In genomic region chr15:69452702-69453513, GRCh38 we compare ENCODE assay signal across 8 cellular contexts. TPM values are rescaled to one million over a fixed set of nuclear protein-coding genes. Genes with fewer than 3 reads are reported as not detected.
DNase-seq lines count a peak whose midpoint lies in the region; ATAC-seq and TF ChIP-seq lines count a peak whose summit lies in the region.

RPLP1 (plus strand) TSS chr15:69452818; CDS start chr15:69452949, 131 bp downstream.

- H3K79me2 ChIP-seq in GM23338 (replicated peaks; ENCODE audit: insufficient read depth) = peaks cover 39% of the 10 kb centered on the region

- H3K27me3 ChIP-seq in GM23338 (ENCODE audit: insufficient read depth) = no peaks in the 10 kb centered on the region

- peaks cover 16% of the 10 kb centered on the region for H3K4me1 ChIP-seq in GM23338 (ENCODE audit: insufficient read depth)

- H4K20me1 ChIP-seq in GM23338 (replicated peaks; ENCODE audit: insufficient read depth) = peaks cover 46% of the 10 kb centered on the region

- H3K4me2 ChIP-seq in GM23338 = peak within 1 kb of the TSS; percentile 90

- H3F3A ChIP-seq in GM23338 (replicated peaks; ENCODE audit: low read depth) = peaks cover 45% of the 10 kb centered on the region

- H3K36me3 ChIP-seq in GM23338 (ENCODE audit: insufficient read depth) = peaks cover 46% of the 10 kb centered on the region

- H3K27me3 Mint-ChIP-seq in GM23338 (ENCODE audit: insufficient read depth, low read depth, poor library complexity) = peaks cover 2% of the 10 kb centered on the region
- H3K27me3 Mint-ChIP-seq in nephron progenitor cell (ENCODE audit: low read depth, poor library complexity) = no peaks in the 10 kb centered on the region
- H3K27me3 Mint-ChIP-seq in stimulated activated naive CD8-positive, alpha-beta T cell treated with anti-CD3 and anti-CD28 coated beads, Interleukin-15, amount 100 ng/mL, for 72 hours = no peaks in the 10 kb centered on the region

- TF ChIP-seq POLR2A in Raji (IDR thresholded peaks at IDR 0.05; ENCODE audit: insufficient read depth, low read depth, low read length) = peak; percentile 99

- TF ChIP-seq CTCF in GM23338 (conservative IDR thresholded peaks at IDR 0.05; ENCODE audit: low read depth in 2 of 2) (no peak), LNCaP clone FGC (IDR thresholded peaks at IDR 0.05; ENCODE audit: control insufficient read depth, extremely low read depth, insufficient read depth) (no peak), fibroblast of the aortic adventitia (IDR thresholded peaks at IDR 0.05; ENCODE audit: insufficient read depth, low read length) (no peak), nephron progenitor cell (IDR thresholded peaks at IDR 0.05) (no peak)

- H3K4me1 Mint-ChIP-seq in GM23338 (peaks cover 15% of the 10 kb centered on the region; the same call in 2 of the 3 replicates), nephron progenitor cell (peaks cover 48% of the 10 kb centered on the region)
- H3K4me1 Mint-ChIP-seq in stimulated activated naive CD8-positive, alpha-beta T cell treated with anti-CD3 and anti-CD28 coated beads, Interleukin-15, amount 100 ng/mL, for 72 hours = peaks cover 37% of the 10 kb centered on the region

- peak within 1 kb of the TSS; percentile 100 for H3K4me3 Mint-ChIP-seq in GM23338
- peak within 1 kb of the TSS; percentile 95 for H3K4me3 Mint-ChIP-seq in nephron progenitor cell
- H3K4me3 Mint-ChIP-seq in stimulated activated naive CD8-positive, alpha-beta T cell treated with anti-CD3 and anti-CD28 coated beads, Interleukin-15, amount 100 ng/mL, for 72 hours = peak within 1 kb of the TSS; percentile 92 to 96

- H3K36me3 Mint-ChIP-seq in GM23338 (ENCODE audit: low read depth) (peaks cover 65% of the 10 kb centered on the region), nephron progenitor cell (ENCODE audit: low read depth) (peaks cover 41% of the 10 kb centered on the region)

- H3K27ac Mint-ChIP-seq in GM23338 (peak within 1 kb of the TSS; percentile 97), nephron progenitor cell (peak within 1 kb of the TSS; percentile 100)
- H3K27ac Mint-ChIP-seq in stimulated activated naive CD8-positive, alpha-beta T cell treated with anti-CD3 and anti-CD28 coated beads, Interleukin-15, amount 100 ng/mL, for 72 hours = peak within 1 kb of the TSS; percentile 96 to 99

- DNase-seq in EL (peak; percentile 94), GM23338 (ENCODE audit: low spot score) (peak; percentile 97), LNCaP clone FGC (ENCODE audit: low read depth) (peak; percentile 86), fibroblast of the aortic adventitia (ENCODE audit: low read depth) (peak; percentile 96), nephron progenitor cell (peak; percentile 94)
- peak; percentile 98 for DNase-seq in activated effector memory CD4-positive, alpha-beta T cell treated with anti-CD3 and anti-CD28 coated beads, Interleukin-2, amount 50 U/mL, for 16 hours
- DNase-seq in stimulated activated naive CD8-positive, alpha-beta T cell treated with anti-CD3 and anti-CD28 coated beads, Interleukin-15, amount 100 ng/mL, for 72 hours = peak; percentile 96

- H3K4me3 ChIP-seq in GM23338 (peak within 1 kb of the TSS; percentile 97), LNCaP clone FGC (ENCODE audit: low read depth, low read length) (peak within 1 kb of the TSS; percentile 87), fibroblast of the aortic adventitia (ENCODE audit: low read depth, low read length) (peak within 1 kb of the TSS; percentile 76)

- H2AFZ ChIP-seq in GM23338 = peak within 1 kb of the TSS; percentile 78; the same call in 1 of the 2 replicates

- H3K9me3 Mint-ChIP-seq in GM23338 = peaks cover 14% of the 10 kb centered on the region; the same call in 2 of the 3 replicates
- H3K9me3 Mint-ChIP-seq in nephron progenitor cell = no peaks in the 10 kb centered on the region
- no peaks in the 10 kb centered on the region for H3K9me3 Mint-ChIP-seq in stimulated activated naive CD8-positive, alpha-beta T cell treated with anti-CD3 and anti-CD28 coated beads, Interleukin-15, amount 100 ng/mL, for 72 hours

- no peaks in the 10 kb centered on the region for H3K9me2 ChIP-seq in GM23338 (ENCODE audit: insufficient read depth)

- peak; percentile 83 for ATAC-seq in GM23338
- ATAC-seq in stimulated activated naive CD8-positive, alpha-beta T cell treated with anti-CD3 and anti-CD28 coated beads, Interleukin-15, amount 100 ng/mL, for 72 hours = peak; percentile 90

- peak within 1 kb of the TSS; percentile 88 for H3K27ac ChIP-seq in GM23338 (ENCODE audit: low read depth)

TF ChIP-seq in GM23338, 12 proteins besides CTCF, POLR2A, EP300 and RAD21 (continues in another document):
- TF ChIP-seq ZNF114 (CRISPR knock-in tag; IDR thresholded peaks at IDR 0.05) = no peak
- TF ChIP-seq ZNF331 (CRISPR knock-in tag; IDR thresholded peaks at IDR 0.05; ENCODE audit: low read depth) = no peak
- no peak; the same call in 1 of the 2 replicates for TF ChIP-seq CREB1 (CRISPR knock-in tag; IDR thresholded peaks at IDR 0.05; ENCODE audit: low read depth)
- no peak for TF ChIP-seq EZH2phosphoT487 (IDR thresholded peaks at IDR 0.05; ENCODE audit: unreplicated experiment)
- TF ChIP-seq, protein P1, sequence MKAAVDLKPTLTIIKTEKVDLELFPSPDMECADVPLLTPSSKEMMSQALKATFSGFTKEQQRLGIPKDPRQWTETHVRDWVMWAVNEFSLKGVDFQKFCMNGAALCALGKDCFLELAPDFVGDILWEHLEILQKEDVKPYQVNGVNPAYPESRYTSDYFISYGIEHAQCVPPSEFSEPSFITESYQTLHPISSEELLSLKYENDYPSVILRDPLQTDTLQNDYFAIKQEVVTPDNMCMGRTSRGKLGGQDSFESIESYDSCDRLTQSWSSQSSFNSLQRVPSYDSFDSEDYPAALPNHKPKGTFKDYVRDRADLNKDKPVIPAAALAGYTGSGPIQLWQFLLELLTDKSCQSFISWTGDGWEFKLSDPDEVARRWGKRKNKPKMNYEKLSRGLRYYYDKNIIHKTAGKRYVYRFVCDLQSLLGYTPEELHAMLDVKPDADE (IDR thresholded peaks at IDR 0.05) = peak; percentile 78; the same call in 1 of the 2 replicates
- TF ChIP-seq EZH2 (IDR thresholded peaks at IDR 0.05; ENCODE audit: low read depth, unreplicated experiment) = no peak
- no peak for TF ChIP-seq JUNB (IDR thresholded peaks at IDR 0.05; ENCODE audit: unreplicated experiment)
- no peak for TF ChIP-seq STAT1 (IDR thresholded peaks at IDR 0.05; ENCODE audit: unreplicated experiment)
- no peak for TF ChIP-seq NANOG (IDR thresholded peaks at IDR 0.05; ENCODE audit: borderline replicate concordance)
- TF ChIP-seq POLR2AphosphoS5 (IDR thresholded peaks at IDR 0.05; ENCODE audit: low read depth) = peak; percentile 100
- TF ChIP-seq REST (IDR thresholded peaks at IDR 0.05; ENCODE audit: unreplicated experiment) = peak; percentile 36

RNA-seq across cellular contexts. Expression of gene RPLP1, which starts in this region (rescaled TPM):
- total RNA-seq in GM23338 (2014; rRNA removed; shearing (Covaris generic)) = 283 and 305 TPM in 2 replicates
- polyA plus RNA-seq in GM23338 (2016; fragmentation: Nextera tagmentation; extraction: Ambion mirVana) = 3,258 and 3,794 TPM in 2 replicates
- 223 and 245 TPM in 2 replicates for total RNA-seq in fibroblast of the aortic adventitia (ENCODE audit: low replicate concordance)

Comparison
In these comparisons a context has a peak if more than half of its experiments do, and no peak if none do; other contexts are left out.
1. Peak in every context shown above with its lines: DNase-seq, ATAC-seq, H3K4me3 ChIP-seq and H3K27ac ChIP-seq.